ENCODE assay signal across 8 cellular contexts in the genomic region with DNA sequence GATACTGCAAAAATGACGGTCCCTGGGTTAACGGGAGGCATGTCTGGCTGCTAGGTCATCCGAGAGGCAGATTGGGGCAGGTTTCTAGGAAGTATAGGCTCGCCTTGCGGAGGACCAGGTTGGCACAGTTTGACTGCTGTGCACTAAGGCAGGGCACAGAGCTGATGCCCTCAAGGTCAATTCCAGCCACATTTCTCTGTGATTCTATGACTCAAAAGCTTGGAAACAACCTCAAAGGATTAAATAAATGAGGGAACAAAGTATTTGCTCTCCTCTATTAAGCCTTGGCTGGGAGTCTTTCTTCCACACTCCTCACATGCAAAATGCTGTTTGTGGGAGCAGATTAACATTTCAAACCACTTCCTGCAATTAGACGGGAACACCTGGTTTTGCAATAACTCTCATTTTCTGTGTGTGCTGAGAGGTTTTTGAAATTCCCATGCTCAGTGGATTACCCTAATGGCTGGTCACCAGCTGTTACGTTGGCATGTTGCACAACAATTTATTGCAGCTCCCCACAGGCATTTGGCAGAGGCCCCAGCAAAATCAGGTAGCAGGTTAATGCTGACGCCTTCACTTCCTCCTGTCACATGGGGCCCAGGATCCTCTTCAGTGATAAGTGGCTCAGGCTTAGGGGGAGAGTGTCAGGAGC.
DNase-seq lines count a peak whose midpoint lies in the region; ATAC-seq and TF ChIP-seq lines count a peak whose summit lies in the region.

No MANE protein-coding gene starts in this region.

- DNase-seq in Caki2 (ENCODE audit: low read depth) = peak; percentile 84
- DNase-seq in RWPE2 (ENCODE audit: low spot score) = peak; percentile 91
- peak; percentile 68 for DNase-seq in left cardiac atrium
- DNase-seq in ureter (ENCODE audit: low spot score) = peak; percentile 87
- no peak for DNase-seq in activated T-cell treated with anti-CD3 and anti-CD28 coated beads, Interleukin-2, amount 50 U/mL, for 48 hours
- DNase-seq in Karpas-422 = no peak

- H3K27me3 ChIP-seq in Loucy (ENCODE audit: insufficient read depth, low read length, poor library complexity, severe bottlenecking) = no peaks in the 10 kb centered on the region
- H3K27me3 ChIP-seq in RWPE2 (ENCODE audit: insufficient read depth, poor library complexity, severe bottlenecking) = no peaks in the 10 kb centered on the region
- H3K27me3 ChIP-seq in Karpas-422 (ENCODE audit: low read length) = no peaks in the 10 kb centered on the region

- H3K27ac ChIP-seq in RWPE2 (ENCODE audit: poor library complexity, severe bottlenecking) (peak overlapping the region; percentile 81), Karpas-422 (ENCODE audit: low read length) (no peak overlapping the region)

- in situ Hi-C loops in Caki2 (cut with HindIII; ENCODE audit: low pct_unique_long_range_greater_than_20kb, low sequenced_read_pairs) = no loop called here

- peak overlapping the region; percentile 39 for H3K4me2 ChIP-seq in Loucy (ENCODE audit: low read depth, low read length, poor library complexity, severe bottlenecking)
- no peak overlapping the region for H3K4me2 ChIP-seq in Karpas-422 (ENCODE audit: low read depth, low read length, poor library complexity, severe bottlenecking)

- H3K4me3 ChIP-seq in Loucy (ENCODE audit: low read length, poor library complexity, severe bottlenecking) = no peak overlapping the region
- no peak overlapping the region for H3K4me3 ChIP-seq in RWPE2 (ENCODE audit: severe bottlenecking)
- H3K4me3 ChIP-seq in Karpas-422 (ENCODE audit: low read length) = no peak overlapping the region

- H3K36me3 ChIP-seq in Loucy (ENCODE audit: insufficient read depth, low read length) (no peaks in the 10 kb centered on the region), RWPE2 (ENCODE audit: low read depth) (no peaks in the 10 kb centered on the region), Karpas-422 (ENCODE audit: insufficient read depth, low read length) (no peaks in the 10 kb centered on the region)

- H3K9ac ChIP-seq in Loucy (ENCODE audit: low read depth, low read length, poor library complexity, severe bottlenecking) (no peak overlapping the region), Karpas-422 (ENCODE audit: low read length) (no peak overlapping the region)

- peak; percentile 78 for ATAC-seq in RWPE2 (ENCODE audit: low read depth)
- peak; percentile 66 to 73 for ATAC-seq in left cardiac atrium
- no peak for ATAC-seq in GM18517 (IDR thresholded peaks at IDR 0.05; ENCODE audit: unreplicated experiment)

- no peaks in the 10 kb centered on the region for H3F3A ChIP-seq in Loucy (ENCODE audit: low read depth)

- H3K4me1 ChIP-seq in Loucy (ENCODE audit: insufficient read depth, low read length, poor library complexity, severe bottlenecking) (peaks cover 17% of the 10 kb centered on the region), RWPE2 (ENCODE audit: insufficient read depth, poor library complexity, severe bottlenecking) (peaks cover 36% of the 10 kb centered on the region), Karpas-422 (ENCODE audit: low read length) (no peaks in the 10 kb centered on the region)

- no peak overlapping the region for H2AFZ ChIP-seq in Loucy (ENCODE audit: low read length)
- H2AFZ ChIP-seq in Karpas-422 (ENCODE audit: low read length) = no peak overlapping the region

- H3K9me2 ChIP-seq in Loucy (replicated peaks; ENCODE audit: low read depth, low read length) = no peaks in the 10 kb centered on the region
- H3K9me2 ChIP-seq in Karpas-422 (replicated peaks; ENCODE audit: insufficient read depth, low read length) = no peaks in the 10 kb centered on the region

- no peaks in the 10 kb centered on the region for H4K20me1 ChIP-seq in Loucy (ENCODE audit: insufficient read depth, low read length, poor library complexity, severe bottlenecking)
- H4K20me1 ChIP-seq in Karpas-422 (ENCODE audit: insufficient read depth, low read depth, low read length) = no peaks in the 10 kb centered on the region

- no peaks in the 10 kb centered on the region for H3K9me3 ChIP-seq in Loucy (ENCODE audit: insufficient read depth, low read depth, low read length)
- H3K9me3 ChIP-seq in RWPE2 (ENCODE audit: severe bottlenecking) = peaks cover 8% of the 10 kb centered on the region
- no peaks in the 10 kb centered on the region for H3K9me3 ChIP-seq in Karpas-422 (ENCODE audit: low read length)

- H3K79me2 ChIP-seq in Loucy (ENCODE audit: insufficient read depth, low read length) (no peaks in the 10 kb centered on the region), Karpas-422 (ENCODE audit: low read length) (no peaks in the 10 kb centered on the region)

- TF ChIP-seq CTCF in Loucy (conservative IDR thresholded peaks at IDR 0.05; ENCODE audit: low read length) (no peak), RWPE2 (IDR thresholded peaks at IDR 0.05; ENCODE audit: poor library complexity, severe bottlenecking) (no peak)

- intact Hi-C loops in left cardiac atrium (cut with DNase I) = no loop called here

Comparison
In these comparisons a context has a peak if more than half of its experiments do, and no peak if none do; other contexts are left out.
1. DNase-seq: peak in Caki2 (single experiment), RWPE2 (single experiment), left cardiac atrium (single experiment) and ureter (single experiment); none in activated T-cell treated with anti-CD3 and anti-CD28 coated beads, Interleukin-2, amount 50 U/mL, for 48 hours (0 of 2) and Karpas-422 (single experiment).